In the genomic region with DNA sequence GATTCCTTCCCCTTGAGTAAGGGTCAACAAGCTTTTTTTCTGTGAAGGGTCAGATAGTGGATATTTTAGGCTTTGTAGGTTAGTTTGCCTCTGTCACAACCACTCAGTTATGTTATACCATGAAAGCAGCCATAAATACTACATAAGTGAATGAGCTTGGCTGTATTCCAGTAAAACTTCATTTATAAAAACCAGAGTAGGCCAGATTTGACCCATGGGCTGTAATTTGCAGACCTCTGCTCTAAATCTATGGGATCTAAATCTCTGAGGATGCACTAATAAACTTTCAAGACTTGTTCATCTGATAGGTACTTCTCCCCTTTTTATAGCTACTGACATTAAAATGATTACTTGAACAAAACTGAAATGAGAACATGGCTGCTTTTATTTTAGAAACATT, we compare ENCODE assay signal across 23 cellular contexts.
"Had no signal": no experiment of that assay in that cellular context is flagged by ENCODE, and none has a peak within 500 bp of the region (broad histone marks: within the 10 kb centered on the region; RNA-seq: fewer than 3 reads in every experiment).

No MANE protein-coding gene starts in this region.

- H3K4me1 ChIP-seq: foreskin keratinocyte, suprapubic skin had no signal

- H3K4me3 Mint-ChIP-seq: activated CD4-positive, alpha-beta T cell treated with anti-CD3 and anti-CD28 coated beads, Interleukin-2, amount 10 ng/mL, durations not matched to agents 7 days and 5 days; activated CD8-positive, alpha-beta T cell treated with anti-CD3 and anti-CD28 coated beads, Interleukin-2, amount 10 ng/mL, durations not matched to agents 7 days and 5 days; activated naive CD8-positive, alpha-beta T cell treated with anti-CD3 and anti-CD28 coated beads for 36 hours; nephron progenitor cell; stimulated activated naive CD8-positive, alpha-beta T cell treated with anti-CD3 and anti-CD28 coated beads, Interleukin-15, amount 100 ng/mL, for 72 hours had no signal

- ATAC-seq: activated CD4-positive, CD25-positive, alpha-beta regulatory T cell treated with anti-CD3 and anti-CD28 coated beads, Interleukin-2, amount 50 U/mL, for 24 hours; activated CD8-positive, alpha-beta T cell treated with anti-CD3 and anti-CD28 coated beads, Interleukin-2, amount 10 ng/mL, durations not matched to agents 7 days and 5 days; foreskin keratinocyte; sciatic nerve; stimulated activated naive CD8-positive, alpha-beta T cell treated with anti-CD3 and anti-CD28 coated beads, Interleukin-15, amount 100 ng/mL, for 72 hours had no signal

- H3K27me3 Mint-ChIP-seq: activated CD4-positive, alpha-beta T cell treated with anti-CD3 and anti-CD28 coated beads, Interleukin-2, amount 10 ng/mL, durations not matched to agents 7 days and 5 days; activated naive CD8-positive, alpha-beta T cell treated with anti-CD3 and anti-CD28 coated beads for 36 hours; stimulated activated naive CD8-positive, alpha-beta T cell treated with anti-CD3 and anti-CD28 coated beads, Interleukin-15, amount 100 ng/mL, for 72 hours had no signal

- H3K27ac ChIP-seq: epithelial cell of prostate, foreskin keratinocyte, hepatocyte, suprapubic skin, transverse colon, vagina had no signal

- H3K4me2 ChIP-seq: hepatocyte, smooth muscle cell had no signal

- H3K27me3 ChIP-seq: foreskin keratinocyte, hepatocyte, suprapubic skin, transverse colon, vagina had no signal

- DNase-seq: activated CD4-positive, alpha-beta T cell treated with anti-CD3 and anti-CD28 coated beads, Interleukin-2, amount 10 ng/mL, durations not matched to agents 7 days and 5 days; activated CD8-positive, alpha-beta memory T cell treated with anti-CD3 and anti-CD28 coated beads, Interleukin-2, amount 50 U/mL, for 4 hours; activated CD8-positive, alpha-beta T cell treated with anti-CD3 and anti-CD28 coated beads, Interleukin-2, amount 10 ng/mL, durations not matched to agents 7 days and 5 days; activated gamma-delta T cell; activated naive CD8-positive, alpha-beta T cell treated with anti-CD3 and anti-CD28 coated beads for 36 hours; activated T-cell treated with anti-CD3 and anti-CD28 coated beads, Interleukin-2, amount 50 U/mL, for 48 hours; amygdala; dermis blood vessel endothelial cell; effector memory CD4-positive, alpha-beta T cell; foreskin keratinocyte; nephron progenitor cell; nucleus accumbens; stimulated activated CD4-positive, alpha-beta T cell treated with anti-CD3 and anti-CD28 coated beads, Interleukin-4, amount 100 ng/mL, for 1 hour; stimulated activated naive CD8-positive, alpha-beta T cell treated with anti-CD3 and anti-CD28 coated beads, Interleukin-15, amount 100 ng/mL, for 72 hours; T-helper 9 cell; transverse colon had no signal

- H3K4me1 Mint-ChIP-seq: nephron progenitor cell had no signal

- H3K4me3 ChIP-seq: hepatocyte, smooth muscle cell, suprapubic skin, transverse colon, vagina had no signal

- H3K27ac Mint-ChIP-seq: activated CD4-positive, alpha-beta T cell treated with anti-CD3 and anti-CD28 coated beads, Interleukin-2, amount 10 ng/mL, durations not matched to agents 7 days and 5 days; activated CD8-positive, alpha-beta T cell treated with anti-CD3 and anti-CD28 coated beads, Interleukin-2, amount 10 ng/mL, durations not matched to agents 7 days and 5 days; activated naive CD8-positive, alpha-beta T cell treated with anti-CD3 and anti-CD28 coated beads for 36 hours; nephron progenitor cell; stimulated activated naive CD8-positive, alpha-beta T cell treated with anti-CD3 and anti-CD28 coated beads, Interleukin-15, amount 100 ng/mL, for 72 hours had no signal
